In genomic region chr11:121334973-121335711, GRCh38 we compare ENCODE assay signal across 14 cellular contexts. TPM values are rescaled to one million over a fixed set of nuclear protein-coding genes. Genes with fewer than 3 reads are reported as not detected.
DNase-seq lines count a peak whose midpoint lies in the region; ATAC-seq and TF ChIP-seq lines count a peak whose summit lies in the region.
"Had no signal": no experiment of that assay in that cellular context is flagged by ENCODE, and none has a peak within 500 bp of the region (broad histone marks: within the 10 kb centered on the region; RNA-seq: fewer than 3 reads in every experiment).

No MANE protein-coding gene starts in this region.

- H3K36me3 Mint-ChIP-seq in naive thymus-derived CD4-positive, alpha-beta T cell: peaks cover 0 to 5% (median 0%) of the 10 kb centered on the region in 5 donors

- no peak overlapping the region for H3K4me2 ChIP-seq in Karpas-422 (ENCODE audit: low read depth, low read length, poor library complexity, severe bottlenecking)

- no peak overlapping the region for H3K9ac ChIP-seq in Karpas-422 (ENCODE audit: low read length)

- CTCF ChIA-PET in naive thymus-derived CD4-positive, alpha-beta T cell (lab: Charles Lee): interaction anchor here (0.6 to 1.1 kb wide), 3 partner anchors 116 to 1219 kb away, joined by 3 to 4 read pairs (median 3); partner anchors contain the start of gene SORL1

- DNase-seq in NCI-H1092 treated with DMSO at 0.1 percent for 48 hours (lab: John Stamatoyannopoulos, UW) (peak; percentile 17), NCI-H1092 (lab: John Stamatoyannopoulos, UW) (no peak), Karpas-422 (peak; percentile 47), astrocyte of the cerebellum (ENCODE audit: low read depth) (no peak), right lobe of liver (no peak), lower leg skin (ENCODE audit: low spot score in 2 of 2) (no peak)
- DNase-seq in naive thymus-derived CD4-positive, alpha-beta T cell: no peak
- DNase-seq: activated CD4-positive, alpha-beta T cell treated with anti-CD3 and anti-CD28 coated beads, Interleukin-2, amount 10 ng/mL, durations not matched to agents 24 days and 14 days; amniotic stem cell; MG63; mucosa of descending colon had no signal

- no peaks in the 10 kb centered on the region for H3K9me3 ChIP-seq in Karpas-422 (ENCODE audit: low read length)
- no peaks in the 10 kb centered on the region for H3K9me3 ChIP-seq in right lobe of liver
- no peaks in the 10 kb centered on the region for H3K9me3 ChIP-seq in naive thymus-derived CD4-positive, alpha-beta T cell (ENCODE audit: control insufficient read depth in 2 of 3, low read length in 3 of 3)
- H3K9me3 ChIP-seq: MG63, mucosa of descending colon, prostate gland had no signal

- TF ChIP-seq POLR2A in right lobe of liver (IDR thresholded peaks at IDR 0.05): no peak
- no peak for TF ChIP-seq POLR2A in lower leg skin (IDR thresholded peaks at IDR 0.05)

- H3K4me1 ChIP-seq in Karpas-422 (ENCODE audit: low read length): peaks cover 35% of the 10 kb centered on the region
- H3K4me1 ChIP-seq in right lobe of liver: peaks cover 0 to 2% (median 0%) of the 10 kb centered on the region in 4 donors
- H3K4me1 ChIP-seq in naive thymus-derived CD4-positive, alpha-beta T cell (ENCODE audit: control insufficient read depth in 2 of 2, insufficient read depth in 2 of 2, low read length in 2 of 2): peaks cover 0 to 8% of the 10 kb centered on the region in 2 donors
- H3K4me1 ChIP-seq: prostate gland had no signal

- no peaks in the 10 kb centered on the region for H4K20me1 ChIP-seq in Karpas-422 (ENCODE audit: insufficient read depth, low read depth, low read length)

- H3K4me3 ChIP-seq in Karpas-422 (ENCODE audit: low read length) (no peak overlapping the region), astrocyte of the cerebellum (ENCODE audit: low read depth, low read length) (no peak overlapping the region), right lobe of liver (no peak overlapping the region), lower leg skin (ENCODE audit: low read depth, poor library complexity, severe bottlenecking) (no peak overlapping the region)
- H3K4me3 ChIP-seq in naive thymus-derived CD4-positive, alpha-beta T cell (ENCODE audit: low read length): no peak overlapping the region
- H3K4me3 ChIP-seq: GM12878, MG63, mucosa of descending colon, prostate gland had no signal

- no peaks in the 10 kb centered on the region for H3K27me3 ChIP-seq in Karpas-422 (ENCODE audit: low read length)
- H3K27me3 ChIP-seq in right lobe of liver: no peaks in the 10 kb centered on the region
- H3K27me3 ChIP-seq in naive thymus-derived CD4-positive, alpha-beta T cell (ENCODE audit: control insufficient read depth in 2 of 2, insufficient read depth in 2 of 2, low read length in 2 of 2): no peaks in the 10 kb centered on the region

- no peak for ATAC-seq in right lobe of liver
- no peak for ATAC-seq in naive thymus-derived CD4-positive, alpha-beta T cell
- ATAC-seq in HG03108 (IDR thresholded peaks at IDR 0.05; ENCODE audit: unreplicated experiment): no peak
- ATAC-seq: mucosa of descending colon had no signal

- peaks cover 0 to 4% (median 0%) of the 10 kb centered on the region in 5 donors for H3K27me3 Mint-ChIP-seq in naive thymus-derived CD4-positive, alpha-beta T cell

- no peaks in the 10 kb centered on the region for H3K79me2 ChIP-seq in Karpas-422 (ENCODE audit: low read length)

- 57% methylated on average over 4 of the region's 7 CpGs for WGBS in right lobe of liver (ENCODE audit: insufficient coverage, low coverage, low lambda C conversion rate, missing lambda C conversion rate)
- 57 to 65% methylated on average over 7 of the region's 7 CpGs for WGBS in lower leg skin, 2 donors

- H3K27ac ChIP-seq in Karpas-422 (ENCODE audit: low read length) (no peak overlapping the region), right lobe of liver (no peak overlapping the region)
- H3K27ac ChIP-seq in naive thymus-derived CD4-positive, alpha-beta T cell (ENCODE audit: low read depth, low read length): no peak overlapping the region
- H3K27ac ChIP-seq: prostate gland had no signal

- H3K4me3 Mint-ChIP-seq in naive thymus-derived CD4-positive, alpha-beta T cell: peak overlapping the region in 2 of 10 donors; percentile 41 to 52
- H3K4me3 Mint-ChIP-seq: activated CD4-positive, alpha-beta T cell treated with anti-CD3 and anti-CD28 coated beads, Interleukin-2, amount 10 ng/mL, durations not matched to agents 24 days and 14 days had no signal

- intact Hi-C loops in right lobe of liver (cut with DNase I) (no loop called here), lower leg skin (cut with DNase I; ENCODE audit: low total_unique reads) (no loop called here)
- intact Hi-C loops in naive thymus-derived CD4-positive, alpha-beta T cell (cut with micrococcal nuclease): loop anchor here in 1 of 2 donors (5.0 kb wide), 1 partner anchor 37 kb away; no protein-coding TSS in a partner anchor

- H3K27ac Mint-ChIP-seq in naive thymus-derived CD4-positive, alpha-beta T cell: peak overlapping the region in 3 of 9 donors; percentile 3 to 64 (median 36)
- H3K27ac Mint-ChIP-seq: activated CD4-positive, alpha-beta T cell treated with anti-CD3 and anti-CD28 coated beads, Interleukin-2, amount 10 ng/mL, durations not matched to agents 24 days and 14 days had no signal

- in situ Hi-C loops in astrocyte of the cerebellum (cut with HindIII; ENCODE audit: low sequenced_read_pairs): no loop called here

- TF ChIP-seq CTCF in astrocyte of the cerebellum (IDR thresholded peaks at IDR 0.05; ENCODE audit: low read depth, low read length, missing control alignments): peak; percentile 7
- peak in 3 of 4 donors; percentile 8 to 20 (median 18) for TF ChIP-seq CTCF in right lobe of liver (IDR thresholded peaks at IDR 0.05)
- TF ChIP-seq CTCF in lower leg skin (IDR thresholded peaks at IDR 0.05): no peak

- H3K9me3 Mint-ChIP-seq in naive thymus-derived CD4-positive, alpha-beta T cell: no peaks in the 10 kb centered on the region
- H3K9me3 Mint-ChIP-seq: activated CD4-positive, alpha-beta T cell treated with anti-CD3 and anti-CD28 coated beads, Interleukin-2, amount 10 ng/mL, durations not matched to agents 24 days and 14 days had no signal

- peaks cover 6 to 46% (median 19%) of the 10 kb centered on the region in 7 donors for H3K4me1 Mint-ChIP-seq in naive thymus-derived CD4-positive, alpha-beta T cell

- H2AFZ ChIP-seq in Karpas-422 (ENCODE audit: low read length): no peak overlapping the region

- H3K9me2 ChIP-seq in Karpas-422 (replicated peaks; ENCODE audit: insufficient read depth, low read length): no peaks in the 10 kb centered on the region

- POLR2A ChIA-PET in naive thymus-derived CD4-positive, alpha-beta T cell (lab: Charles Lee): interaction anchor here (5.4 kb wide), 1 partner anchor 115 kb away, joined by 19 read pairs; no protein-coding TSS in a partner anchor

- no peaks in the 10 kb centered on the region for H3K36me3 ChIP-seq in Karpas-422 (ENCODE audit: insufficient read depth, low read length)
- no peaks in the 10 kb centered on the region for H3K36me3 ChIP-seq in right lobe of liver
- no peaks in the 10 kb centered on the region for H3K36me3 ChIP-seq in naive thymus-derived CD4-positive, alpha-beta T cell (ENCODE audit: control insufficient read depth in 2 of 3, insufficient read depth in 3 of 3, low read length in 3 of 3)
- H3K36me3 ChIP-seq: MG63, prostate gland had no signal

RNA-seq across cellular contexts. Expression of gene SC5D, which starts 42.6 kb away (rescaled TPM):
- total RNA-seq in Karpas-422 (2014; rRNA removed; shearing (Covaris generic); ENCODE audit: low replicate concordance): 9.2 and 27.2 TPM in 2 replicates
- total RNA-seq in right lobe of liver (100 to 1,000 TPM in 2 of 6 experiments, 10 to 100 TPM in 4; 58.9 to 126 (median 82.1) TPM), lower leg skin (10 to 100 TPM; 13.6 to 36.2 (median 33.4) TPM)
- total RNA-seq in naive thymus-derived CD4-positive, alpha-beta T cell: 10 to 100 TPM; 21.5 to 48.7 (median 32.8) TPM
- polyA plus RNA-seq in naive thymus-derived CD4-positive, alpha-beta T cell: 10 to 100 TPM in 1 of 2 donors, 1 to 10 TPM in 1; 7.9 to 13.3 TPM

Comparison
In these comparisons a context has a peak if more than half of its experiments do, and no peak if none do; other contexts are left out.
1. DNase-seq: peak in NCI-H1092 treated with DMSO at 0.1 percent for 48 hours (single experiment) and Karpas-422 (single experiment); none in NCI-H1092 (single experiment), astrocyte of the cerebellum (single experiment), right lobe of liver (0 of 3), naive thymus-derived CD4-positive, alpha-beta T cell (0 of 9) and lower leg skin (0 of 2).
2. CTCF ChIP-seq: peak in astrocyte of the cerebellum (single experiment) and right lobe of liver (3 of 4); none in lower leg skin (0 of 3).